ENCODE assay signal across 17 cellular contexts in genomic region chr12:84738481-84738972, GRCh38.
DNase-seq lines count a peak whose midpoint lies in the region; ATAC-seq and TF ChIP-seq lines count a peak whose summit lies in the region.
"Had no signal": no experiment of that assay in that cellular context is flagged by ENCODE, and none has a peak within 500 bp of the region (broad histone marks: within the 10 kb centered on the region; RNA-seq: fewer than 3 reads in every experiment).

No MANE protein-coding gene starts in this region.

- H3K4me3 Mint-ChIP-seq in activated naive CD8-positive, alpha-beta T cell treated with anti-CD3 and anti-CD28 coated beads, Interleukin-2, amount 50 U/mL, for 24 hours = no peak overlapping the region
- H3K4me3 Mint-ChIP-seq: natural killer cell treated with Interleukin-12 subunit alpha and Interleukin-12 subunit beta and Interleukin-15 and Interleukin-18, amount 100 ng/mL, for 72 hours had no signal

- H3K9me3 ChIP-seq in neuron (ENCODE audit: low read length) (no peaks in the 10 kb centered on the region), aorta (ENCODE audit: control insufficient read depth, low read length) (no peaks in the 10 kb centered on the region), gastroesophageal sphincter (no peaks in the 10 kb centered on the region), stomach (no peaks in the 10 kb centered on the region)
- H3K9me3 ChIP-seq: SJSA1 had no signal

- no peak overlapping the region for H3K27ac ChIP-seq in aorta (ENCODE audit: low read depth in 1 of 2, low read length in 2 of 2)
- H3K27ac ChIP-seq in gastroesophageal sphincter = no peak overlapping the region
- no peak overlapping the region for H3K27ac ChIP-seq in stomach
- H3K27ac ChIP-seq: HL-60, SJSA1 had no signal

- no peaks in the 10 kb centered on the region for H3K4me1 ChIP-seq in neuron (ENCODE audit: insufficient read depth, low read length)
- peaks cover 0 to 1% of the 10 kb centered on the region in 2 donors for H3K4me1 ChIP-seq in aorta (ENCODE audit: control insufficient read depth in 1 of 2, insufficient read depth in 2 of 2, low read length in 2 of 2)
- H3K4me1 ChIP-seq in gastroesophageal sphincter = no peaks in the 10 kb centered on the region
- no peaks in the 10 kb centered on the region for H3K4me1 ChIP-seq in stomach
- H3K4me1 ChIP-seq: SJSA1 had no signal

- H3K4me3 ChIP-seq in fibroblast of pulmonary artery (replicated peaks; ENCODE audit: low read depth, low read length) (no peak overlapping the region), neuron (ENCODE audit: low read length) (no peak overlapping the region), aorta (ENCODE audit: low read length in 2 of 2) (no peak overlapping the region), gastroesophageal sphincter (no peak overlapping the region), stomach (no peak overlapping the region)
- H3K4me3 ChIP-seq: GM12878, SJSA1 had no signal

- peak; percentile 61 for DNase-seq in GM04503 (ENCODE audit: low read depth)
- peak; percentile 64 for DNase-seq in fibroblast of pulmonary artery (ENCODE audit: low read depth)
- DNase-seq in aorta = no peak
- DNase-seq in stomach = no peak
- no peak for DNase-seq in activated naive CD8-positive, alpha-beta T cell treated with anti-CD3 and anti-CD28 coated beads, Interleukin-2, amount 50 U/mL, for 24 hours
- DNase-seq: activated CD4-positive, alpha-beta T cell treated with anti-CD3 and anti-CD28 coated beads for 48 hours; activated effector memory CD4-positive, alpha-beta T cell treated with Interleukin-2 at 50 U/mL for 16 hours; dermis blood vessel endothelial cell; NCI-H1092; NCI-H774 had no signal

- no peaks in the 10 kb centered on the region for H3K27me3 Mint-ChIP-seq in activated naive CD8-positive, alpha-beta T cell treated with anti-CD3 and anti-CD28 coated beads, Interleukin-2, amount 50 U/mL, for 24 hours
- H3K27me3 Mint-ChIP-seq: natural killer cell treated with Interleukin-12 subunit alpha and Interleukin-12 subunit beta and Interleukin-15 and Interleukin-18, amount 100 ng/mL, for 72 hours had no signal

- no peak for TF ChIP-seq EP300 in gastroesophageal sphincter (IDR thresholded peaks at IDR 0.05)
- TF ChIP-seq EP300 in stomach (IDR thresholded peaks at IDR 0.05) = no peak

- WGBS in aorta, 2 donors = 7 to 21% methylated on average over 2 of the region's 2 CpGs
- WGBS in gastroesophageal sphincter (ENCODE audit: low coverage in 1 of 2), 2 donors = 83 to 86% methylated on average over 2 of the region's 2 CpGs
- WGBS in stomach, 5 donors = 69 to 85% (median 79%) methylated on average over 2 of the region's 2 CpGs

- intact Hi-C loops in aorta (cut with DNase I) = no loop called here
- intact Hi-C loops in stomach (cut with DNase I; ENCODE audit: low total_unique reads) = no loop called here

- TF ChIP-seq CTCF in fibroblast of pulmonary artery (IDR thresholded peaks at IDR 0.05; ENCODE audit: low read length, missing control alignments) (no peak), gastroesophageal sphincter (IDR thresholded peaks at IDR 0.05) (no peak), stomach (IDR thresholded peaks at IDR 0.05) (no peak)

- H3K9me3 Mint-ChIP-seq in activated naive CD8-positive, alpha-beta T cell treated with anti-CD3 and anti-CD28 coated beads, Interleukin-2, amount 50 U/mL, for 24 hours = no peaks in the 10 kb centered on the region

- H3K36me3 Mint-ChIP-seq in activated naive CD8-positive, alpha-beta T cell treated with anti-CD3 and anti-CD28 coated beads, Interleukin-2, amount 50 U/mL, for 24 hours (ENCODE audit: low read depth) = no peaks in the 10 kb centered on the region
- H3K36me3 Mint-ChIP-seq: natural killer cell treated with Interleukin-12 subunit alpha and Interleukin-12 subunit beta and Interleukin-15 and Interleukin-18, amount 100 ng/mL, for 72 hours had no signal

- peak; percentile 81 for ATAC-seq in SK-N-SH treated with all-trans-retinoic acid at 6 μM for 48 hours
- ATAC-seq in aorta (ENCODE audit: low FRiP score) = no peak
- no peak for ATAC-seq in gastroesophageal sphincter
- ATAC-seq in activated naive CD8-positive, alpha-beta T cell treated with anti-CD3 and anti-CD28 coated beads, Interleukin-2, amount 50 U/mL, for 24 hours = no peak
- ATAC-seq: GM12878; natural killer cell treated with Interleukin-12 subunit alpha and Interleukin-12 subunit beta and Interleukin-15 and Interleukin-18, amount 100 ng/mL, for 72 hours had no signal

- no peaks in the 10 kb centered on the region for H3K27me3 ChIP-seq in neuron (ENCODE audit: insufficient read depth, low read length)
- H3K27me3 ChIP-seq in aorta (ENCODE audit: control insufficient read depth in 1 of 2, insufficient read depth in 2 of 2, low read length in 1 of 2) = no peaks in the 10 kb centered on the region
- no peaks in the 10 kb centered on the region for H3K27me3 ChIP-seq in gastroesophageal sphincter
- no peaks in the 10 kb centered on the region for H3K27me3 ChIP-seq in stomach
- H3K27me3 ChIP-seq: SJSA1 had no signal

- H2AFZ ChIP-seq in neuron (ENCODE audit: low read depth, low read length) = peak overlapping the region; percentile 44

- no peak overlapping the region for H3K27ac Mint-ChIP-seq in activated naive CD8-positive, alpha-beta T cell treated with anti-CD3 and anti-CD28 coated beads, Interleukin-2, amount 50 U/mL, for 24 hours
- H3K27ac Mint-ChIP-seq: natural killer cell treated with Interleukin-12 subunit alpha and Interleukin-12 subunit beta and Interleukin-15 and Interleukin-18, amount 100 ng/mL, for 72 hours had no signal

- H3K4me1 Mint-ChIP-seq in activated naive CD8-positive, alpha-beta T cell treated with anti-CD3 and anti-CD28 coated beads, Interleukin-2, amount 50 U/mL, for 24 hours = no peaks in the 10 kb centered on the region

- H3K36me3 ChIP-seq in neuron (ENCODE audit: insufficient read depth, low read length) (no peaks in the 10 kb centered on the region), aorta (ENCODE audit: control insufficient read depth in 1 of 2, insufficient read depth in 2 of 2, low read length in 1 of 2) (no peaks in the 10 kb centered on the region), gastroesophageal sphincter (no peaks in the 10 kb centered on the region), stomach (no peaks in the 10 kb centered on the region)
- H3K36me3 ChIP-seq: SJSA1 had no signal

- TF ChIP-seq POLR2A in gastroesophageal sphincter (IDR thresholded peaks at IDR 0.05) (no peak), stomach (IDR thresholded peaks at IDR 0.05) (no peak)

TF ChIP-seq in SK-N-SH treated with all-trans-retinoic acid at 6 μM for 48 hours, 23 proteins besides CTCF, POLR2A, EP300 and RAD21:
- TF ChIP-seq, protein P1, sequence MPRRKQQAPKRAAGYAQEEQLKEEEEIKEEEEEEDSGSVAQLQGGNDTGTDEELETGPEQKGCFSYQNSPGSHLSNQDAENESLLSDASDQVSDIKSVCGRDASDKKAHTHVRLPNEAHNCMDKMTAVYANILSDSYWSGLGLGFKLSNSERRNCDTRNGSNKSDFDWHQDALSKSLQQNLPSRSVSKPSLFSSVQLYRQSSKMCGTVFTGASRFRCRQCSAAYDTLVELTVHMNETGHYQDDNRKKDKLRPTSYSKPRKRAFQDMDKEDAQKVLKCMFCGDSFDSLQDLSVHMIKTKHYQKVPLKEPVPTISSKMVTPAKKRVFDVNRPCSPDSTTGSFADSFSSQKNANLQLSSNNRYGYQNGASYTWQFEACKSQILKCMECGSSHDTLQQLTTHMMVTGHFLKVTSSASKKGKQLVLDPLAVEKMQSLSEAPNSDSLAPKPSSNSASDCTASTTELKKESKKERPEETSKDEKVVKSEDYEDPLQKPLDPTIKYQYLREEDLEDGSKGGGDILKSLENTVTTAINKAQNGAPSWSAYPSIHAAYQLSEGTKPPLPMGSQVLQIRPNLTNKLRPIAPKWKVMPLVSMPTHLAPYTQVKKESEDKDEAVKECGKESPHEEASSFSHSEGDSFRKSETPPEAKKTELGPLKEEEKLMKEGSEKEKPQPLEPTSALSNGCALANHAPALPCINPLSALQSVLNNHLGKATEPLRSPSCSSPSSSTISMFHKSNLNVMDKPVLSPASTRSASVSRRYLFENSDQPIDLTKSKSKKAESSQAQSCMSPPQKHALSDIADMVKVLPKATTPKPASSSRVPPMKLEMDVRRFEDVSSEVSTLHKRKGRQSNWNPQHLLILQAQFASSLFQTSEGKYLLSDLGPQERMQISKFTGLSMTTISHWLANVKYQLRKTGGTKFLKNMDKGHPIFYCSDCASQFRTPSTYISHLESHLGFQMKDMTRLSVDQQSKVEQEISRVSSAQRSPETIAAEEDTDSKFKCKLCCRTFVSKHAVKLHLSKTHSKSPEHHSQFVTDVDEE (CRISPR knock-in tag; IDR thresholded peaks at IDR 0.05) = no peak
- TF ChIP-seq ISL1 (CRISPR knock-in tag; IDR thresholded peaks at IDR 0.05) (peak; percentile 46; the same call in 1 of the 2 replicates), ZNF8 (CRISPR knock-in tag; IDR thresholded peaks at IDR 0.05) (no peak)
TF ChIP-seq in SK-N-SH treated with all-trans-retinoic acid at 6 μM for 48 hours: peak in this region for 1.

Comparison
In these comparisons a context has a peak if more than half of its experiments do, and no peak if none do; other contexts are left out.
1. DNase-seq: peak in GM04503 (single experiment) and fibroblast of pulmonary artery (single experiment); none in aorta (0 of 2), stomach (single experiment) and activated naive CD8-positive, alpha-beta T cell treated with anti-CD3 and anti-CD28 coated beads, Interleukin-2, amount 50 U/mL, for 24 hours (single experiment).